In genomic region chr21:33916200-33916567, GRCh38 we compare ENCODE assay signal across 8 cellular contexts. TPM values are rescaled to one million over a fixed set of nuclear protein-coding genes. Genes with fewer than 3 reads are reported as not detected.
DNase-seq lines count a peak whose midpoint lies in the region; ATAC-seq and TF ChIP-seq lines count a peak whose summit lies in the region.

No MANE protein-coding gene starts in this region.

- TF ChIP-seq EP300 in tibial nerve (IDR thresholded peaks at IDR 0.05): no peak

- peaks cover under 1% of the 10 kb centered on the region for H3K36me3 ChIP-seq in kidney epithelial cell (ENCODE audit: control insufficient read depth, insufficient read depth, low read length)
- peaks cover 0 to 20% (median 0%) of the 10 kb centered on the region in 3 donors for H3K36me3 ChIP-seq in tibial nerve

- no peak for DNase-seq in activated CD8-positive, alpha-beta memory T cell treated with anti-CD3 and anti-CD28 coated beads, Interleukin-2, amount 10 ng/mL, durations not matched to agents 7 days and 5 days
- no peak for DNase-seq in activated CD8-positive, alpha-beta memory T cell treated with anti-CD3 and anti-CD28 coated beads for 24 hours
- no peak for DNase-seq in activated naive CD8-positive, alpha-beta T cell treated with anti-CD3 and anti-CD28 coated beads for 36 hours
- DNase-seq in kidney epithelial cell (ENCODE audit: low read depth) (no peak), tibial nerve (ENCODE audit: low spot score in 2 of 2) (no peak), T-helper 9 cell (no peak), midbrain (lab: John Stamatoyannopoulos, UW) (no peak)

- peak overlapping the region in 3 of 4 donors; percentile 80 to 91 (median 86) for H3K27ac ChIP-seq in tibial nerve

- peak overlapping the region; percentile 98 for H3K4me3 Mint-ChIP-seq in activated CD8-positive, alpha-beta memory T cell treated with anti-CD3 and anti-CD28 coated beads, Interleukin-2, amount 10 ng/mL, durations not matched to agents 7 days and 5 days
- H3K4me3 Mint-ChIP-seq in activated naive CD8-positive, alpha-beta T cell treated with anti-CD3 and anti-CD28 coated beads for 36 hours: peak overlapping the region; percentile 98

- H3K4me3 ChIP-seq in kidney epithelial cell (ENCODE audit: low read depth, low read length) (peak overlapping the region; percentile 30), tibial nerve (peak overlapping the region; percentile 36 to 94 (median 79))

- 51 to 53% methylated on average over 5 of the region's 5 CpGs for WGBS in tibial nerve, 2 donors

- no peaks in the 10 kb centered on the region for H3K9me3 Mint-ChIP-seq in activated CD8-positive, alpha-beta memory T cell treated with anti-CD3 and anti-CD28 coated beads, Interleukin-2, amount 10 ng/mL, durations not matched to agents 7 days and 5 days (ENCODE audit: low read depth)
- H3K9me3 Mint-ChIP-seq in activated naive CD8-positive, alpha-beta T cell treated with anti-CD3 and anti-CD28 coated beads for 36 hours: no peaks in the 10 kb centered on the region

- peaks cover 35% of the 10 kb centered on the region for H3K4me1 Mint-ChIP-seq in activated CD8-positive, alpha-beta memory T cell treated with anti-CD3 and anti-CD28 coated beads, Interleukin-2, amount 10 ng/mL, durations not matched to agents 7 days and 5 days
- H3K4me1 Mint-ChIP-seq in activated naive CD8-positive, alpha-beta T cell treated with anti-CD3 and anti-CD28 coated beads for 36 hours: peaks cover 22% of the 10 kb centered on the region

- ATAC-seq in activated CD8-positive, alpha-beta memory T cell treated with anti-CD3 and anti-CD28 coated beads, Interleukin-2, amount 10 ng/mL, durations not matched to agents 7 days and 5 days: peak; percentile 3
- ATAC-seq in GM18520 (IDR thresholded peaks at IDR 0.05; ENCODE audit: unreplicated experiment): no peak

- H3K27ac Mint-ChIP-seq in activated CD8-positive, alpha-beta memory T cell treated with anti-CD3 and anti-CD28 coated beads, Interleukin-2, amount 10 ng/mL, durations not matched to agents 7 days and 5 days: peak overlapping the region; percentile 97
- peak overlapping the region; percentile 98 for H3K27ac Mint-ChIP-seq in activated naive CD8-positive, alpha-beta T cell treated with anti-CD3 and anti-CD28 coated beads for 36 hours

- CTCF ChIA-PET in activated CD8-positive, alpha-beta memory T cell treated with anti-CD3 and anti-CD28 coated beads, Interleukin-2, amount 10 ng/mL, durations not matched to agents 7 days and 5 days (lab: Charles Lee): interaction anchor here (2.2 kb wide), 1 partner anchor 432 kb away, joined by 10 read pairs; no protein-coding TSS in a partner anchor

- no peaks in the 10 kb centered on the region for H3K27me3 Mint-ChIP-seq in activated CD8-positive, alpha-beta memory T cell treated with anti-CD3 and anti-CD28 coated beads, Interleukin-2, amount 10 ng/mL, durations not matched to agents 7 days and 5 days
- no peaks in the 10 kb centered on the region for H3K27me3 Mint-ChIP-seq in activated naive CD8-positive, alpha-beta T cell treated with anti-CD3 and anti-CD28 coated beads for 36 hours

- H3K36me3 Mint-ChIP-seq in activated CD8-positive, alpha-beta memory T cell treated with anti-CD3 and anti-CD28 coated beads, Interleukin-2, amount 10 ng/mL, durations not matched to agents 7 days and 5 days: peaks cover 20% of the 10 kb centered on the region
- peaks cover 21% of the 10 kb centered on the region for H3K36me3 Mint-ChIP-seq in activated naive CD8-positive, alpha-beta T cell treated with anti-CD3 and anti-CD28 coated beads for 36 hours

- H3K27me3 ChIP-seq in kidney epithelial cell (ENCODE audit: control insufficient read depth, insufficient read depth, low read length) (no peaks in the 10 kb centered on the region), tibial nerve (no peaks in the 10 kb centered on the region)

- TF ChIP-seq CTCF in kidney epithelial cell (IDR thresholded peaks at IDR 0.05; ENCODE audit: insufficient read depth, low read length, poor library complexity, severe bottlenecking) (no peak), tibial nerve (IDR thresholded peaks at IDR 0.05) (no peak)

- H3K4me1 ChIP-seq in tibial nerve: peaks cover 0 to 25% (median 7%) of the 10 kb centered on the region in 4 donors

- TF ChIP-seq POLR2A in tibial nerve (IDR thresholded peaks at IDR 0.05): no peak

- no peaks in the 10 kb centered on the region for H3K9me3 ChIP-seq in tibial nerve

RNA-seq across cellular contexts. Expression of gene ATP5PO, which starts 0.6 kb away (rescaled TPM):
- total RNA-seq in activated CD8-positive, alpha-beta memory T cell treated with anti-CD3 and anti-CD28 coated beads, Interleukin-2, amount 10 ng/mL, durations not matched to agents 7 days and 5 days: 100 to 1,000 TPM; 186 to 205 TPM
- 100 to 1,000 TPM; 219 to 221 TPM for total RNA-seq in activated naive CD8-positive, alpha-beta T cell treated with anti-CD3 and anti-CD28 coated beads for 36 hours
- total RNA-seq in kidney epithelial cell (242 and 286 TPM in 2 replicates), tibial nerve (100 to 1,000 TPM; 121 to 213 (median 148) TPM)
